21 cellular contexts compared by ENCODE assay signal in the genomic region with DNA sequence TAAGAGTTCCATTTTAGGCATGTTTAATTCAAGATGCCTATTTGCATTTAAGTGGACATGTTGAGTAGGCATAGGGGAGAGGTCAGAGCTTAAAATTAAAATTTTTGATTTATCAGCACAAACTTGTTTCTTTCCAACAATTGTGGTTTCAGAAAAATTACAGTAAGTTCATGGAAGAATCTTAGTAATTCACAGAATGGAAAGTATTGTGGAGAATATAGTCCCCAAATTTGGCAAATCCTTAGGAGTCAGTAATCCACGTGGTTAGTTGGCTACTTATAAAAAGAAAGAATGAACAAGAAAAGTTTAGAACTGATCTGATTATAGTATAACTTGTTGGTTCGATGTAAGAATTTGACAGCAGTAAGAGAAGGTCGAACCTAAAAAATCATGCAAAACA.
"Had no signal": no experiment of that assay in that cellular context is flagged by ENCODE, and none has a peak within 500 bp of the region (broad histone marks: within the 10 kb centered on the region; RNA-seq: fewer than 3 reads in every experiment).

No MANE protein-coding gene starts in this region.

- H3K27me3 ChIP-seq: colonic mucosa, esophagus muscularis mucosa, gastrocnemius medialis, heart right ventricle, left lung had no signal

- H3K9me3 ChIP-seq: colonic mucosa, esophagus muscularis mucosa, gastrocnemius medialis, heart right ventricle, left lung, lower lobe of right lung, mucosa of descending colon had no signal

- H3K4me1 ChIP-seq: colonic mucosa, gastrocnemius medialis, left lung, lower lobe of right lung had no signal

- H3K27ac ChIP-seq: colonic mucosa, dorsolateral prefrontal cortex, esophagus muscularis mucosa, gastrocnemius medialis, heart right ventricle, left lung, lower lobe of right lung had no signal

- H3K4me3 ChIP-seq: colonic mucosa, dorsolateral prefrontal cortex, esophagus muscularis mucosa, gastrocnemius medialis, heart right ventricle, left lung, lower lobe of right lung, mucosa of descending colon had no signal

- DNase-seq: colonic mucosa; cortex of kidney; dermis blood vessel endothelial cell; dorsolateral prefrontal cortex; effector CD4-positive, alpha-beta T cell; effector memory CD4-positive, alpha-beta T cell; foreskin fibroblast; foreskin melanocyte; gastrocnemius medialis; glutamatergic neuron; head of caudate nucleus; heart right ventricle; hippocampal formation; left cardiac atrium; left lung; left ventricle myocardium superior; lower lobe of right lung; mesenchymal stem cell; mucosa of descending colon; naive B cell had no signal

- ATAC-seq: gastrocnemius medialis, heart right ventricle, left cardiac atrium, left lung, left ventricle myocardium superior, lower lobe of right lung, mucosa of descending colon had no signal

- H3K36me3 ChIP-seq: colonic mucosa, esophagus muscularis mucosa, gastrocnemius medialis, heart right ventricle, left lung, lower lobe of right lung had no signal
